Comparison of ENCODE assay signal across 7 cellular contexts in the genomic region with DNA sequence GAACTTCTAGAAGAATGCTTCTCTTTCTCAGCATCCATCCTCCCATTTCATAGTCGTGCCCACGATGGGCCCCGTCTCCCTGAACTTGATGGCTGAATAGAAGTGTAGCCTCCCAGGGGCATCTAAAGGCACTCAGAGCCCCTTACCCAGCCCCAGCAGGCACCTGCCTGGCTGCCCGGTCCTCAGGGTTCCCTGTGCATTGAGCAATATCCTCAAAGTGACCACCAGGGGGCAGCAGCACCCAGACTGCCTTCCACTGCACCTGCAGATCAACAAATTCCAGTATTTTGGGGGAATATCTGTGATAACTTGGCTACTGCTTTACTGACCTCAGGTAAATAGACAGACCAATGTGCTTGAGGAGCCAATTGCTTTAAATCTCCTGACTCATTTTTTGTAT.
DNase-seq lines count a peak whose midpoint lies in the region; ATAC-seq and TF ChIP-seq lines count a peak whose summit lies in the region.
"Not testable (repeated sequence)": the region's sequence is repeated elsewhere in the genome, so short reads cannot be mapped to it uniquely, and the experiment has no call there.

No MANE protein-coding gene starts in this region.

- not testable (repeated sequence) for H3K36me3 Mint-ChIP-seq in GM23338 (ENCODE audit: low read depth); activated CD8-positive, alpha-beta memory T cell treated with anti-CD3 and anti-CD28 coated beads, Interleukin-2, amount 10 ng/mL, durations not matched to agents 7 days and 5 days; central memory CD8-positive, alpha-beta T cell (ENCODE audit: insufficient read depth); naive B cell; stimulated activated effector memory CD8-positive, alpha-beta T cell treated with anti-CD3 and anti-CD28 coated beads, Interleukin-12 subunit alpha, Interleukin-12 subunit beta, amount 100 ng/mL, for 72 hours

- H3K27me3 Mint-ChIP-seq in GM23338 (ENCODE audit: insufficient read depth, low read depth, poor library complexity); activated CD8-positive, alpha-beta memory T cell treated with anti-CD3 and anti-CD28 coated beads, Interleukin-2, amount 10 ng/mL, durations not matched to agents 7 days and 5 days; central memory CD8-positive, alpha-beta T cell; naive B cell: not testable (repeated sequence)

- H4K20me1 ChIP-seq in GM23338 (replicated peaks; ENCODE audit: insufficient read depth) = not testable (repeated sequence)

- H3K9me2 ChIP-seq in GM23338 (ENCODE audit: insufficient read depth) = not testable (repeated sequence)

- not testable (repeated sequence) for H3K27ac ChIP-seq in GM23338 (ENCODE audit: low read depth)

- not testable (repeated sequence) for H3K4me3 Mint-ChIP-seq in GM23338; activated CD8-positive, alpha-beta memory T cell treated with anti-CD3 and anti-CD28 coated beads, Interleukin-2, amount 10 ng/mL, durations not matched to agents 7 days and 5 days; central memory CD8-positive, alpha-beta T cell; naive B cell; stimulated activated effector memory CD8-positive, alpha-beta T cell treated with anti-CD3 and anti-CD28 coated beads, Interleukin-12 subunit alpha, Interleukin-12 subunit beta, amount 100 ng/mL, for 72 hours

- not testable (repeated sequence) for TF ChIP-seq CTCF in GM23338 (conservative IDR thresholded peaks at IDR 0.05; ENCODE audit: low read depth in 2 of 2)

- not testable (repeated sequence) for DNase-seq in GM23338 (ENCODE audit: low spot score); activated CD8-positive, alpha-beta memory T cell treated with anti-CD3 and anti-CD28 coated beads, Interleukin-2, amount 10 ng/mL, durations not matched to agents 7 days and 5 days; central memory CD8-positive, alpha-beta T cell (ENCODE audit: low spot score in 2 of 2); left lobe of liver (ENCODE audit: low spot score); naive B cell; stimulated activated effector memory CD8-positive, alpha-beta T cell treated with anti-CD3 and anti-CD28 coated beads, Interleukin-12 subunit alpha, Interleukin-12 subunit beta, amount 100 ng/mL, for 72 hours (ENCODE audit: low spot score in 2 of 2)

- not testable (repeated sequence) for H3K36me3 ChIP-seq in GM23338 (ENCODE audit: insufficient read depth)

- peak; percentile 82 for ATAC-seq in GM23338
- ATAC-seq in SK-N-SH treated with all-trans-retinoic acid at 6 μM for 48 hours = peak; percentile 79
- ATAC-seq in activated CD8-positive, alpha-beta memory T cell treated with anti-CD3 and anti-CD28 coated beads, Interleukin-2, amount 10 ng/mL, durations not matched to agents 7 days and 5 days = peak; percentile 57
- peak; percentile 56 for ATAC-seq in central memory CD8-positive, alpha-beta T cell (replicated peaks; ENCODE audit: extremely low read depth, poor library complexity, severe bottlenecking)
- ATAC-seq in left lobe of liver = peak; percentile 85
- ATAC-seq in naive B cell (ENCODE audit: low read depth in 2 of 2) = peak; percentile 41
- peak; percentile 66 for ATAC-seq in stimulated activated effector memory CD8-positive, alpha-beta T cell treated with anti-CD3 and anti-CD28 coated beads, Interleukin-12 subunit alpha, Interleukin-12 subunit beta, amount 100 ng/mL, for 72 hours

- not testable (repeated sequence) for H3K9me3 Mint-ChIP-seq in GM23338; activated CD8-positive, alpha-beta memory T cell treated with anti-CD3 and anti-CD28 coated beads, Interleukin-2, amount 10 ng/mL, durations not matched to agents 7 days and 5 days (ENCODE audit: low read depth); central memory CD8-positive, alpha-beta T cell; naive B cell; stimulated activated effector memory CD8-positive, alpha-beta T cell treated with anti-CD3 and anti-CD28 coated beads, Interleukin-12 subunit alpha, Interleukin-12 subunit beta, amount 100 ng/mL, for 72 hours

- not testable (repeated sequence) for H3K27ac Mint-ChIP-seq in GM23338; activated CD8-positive, alpha-beta memory T cell treated with anti-CD3 and anti-CD28 coated beads, Interleukin-2, amount 10 ng/mL, durations not matched to agents 7 days and 5 days; central memory CD8-positive, alpha-beta T cell (ENCODE audit: low read depth); naive B cell; stimulated activated effector memory CD8-positive, alpha-beta T cell treated with anti-CD3 and anti-CD28 coated beads, Interleukin-12 subunit alpha, Interleukin-12 subunit beta, amount 100 ng/mL, for 72 hours

- H3K4me1 ChIP-seq in GM23338 (ENCODE audit: insufficient read depth) = not testable (repeated sequence)

- H3K4me2 ChIP-seq in GM23338 = not testable (repeated sequence)

- H3K4me3 ChIP-seq in GM23338 = not testable (repeated sequence)

- not testable (repeated sequence) for H3K79me2 ChIP-seq in GM23338 (replicated peaks; ENCODE audit: insufficient read depth)

- CTCF ChIA-PET in activated CD8-positive, alpha-beta memory T cell treated with anti-CD3 and anti-CD28 coated beads, Interleukin-2, amount 10 ng/mL, durations not matched to agents 7 days and 5 days (lab: Charles Lee) = not testable (repeated sequence)

- not testable (repeated sequence) for H3K27me3 ChIP-seq in GM23338 (ENCODE audit: insufficient read depth)

- not testable (repeated sequence) for H2AFZ ChIP-seq in GM23338

- not testable (repeated sequence) for H3K4me1 Mint-ChIP-seq in GM23338; activated CD8-positive, alpha-beta memory T cell treated with anti-CD3 and anti-CD28 coated beads, Interleukin-2, amount 10 ng/mL, durations not matched to agents 7 days and 5 days; central memory CD8-positive, alpha-beta T cell; naive B cell; stimulated activated effector memory CD8-positive, alpha-beta T cell treated with anti-CD3 and anti-CD28 coated beads, Interleukin-12 subunit alpha, Interleukin-12 subunit beta, amount 100 ng/mL, for 72 hours

- not testable (repeated sequence) for H3F3A ChIP-seq in GM23338 (replicated peaks; ENCODE audit: low read depth)
